In genomic region chr7:130750774-130751173, GRCh38 we compare ENCODE assay signal across 7 cellular contexts. TPM values are rescaled to one million over a fixed set of nuclear protein-coding genes. Genes with fewer than 3 reads are reported as not detected.
"Had no signal": no experiment of that assay in that cellular context is flagged by ENCODE, and none has a peak within 500 bp of the region (broad histone marks: within the 10 kb centered on the region; RNA-seq: fewer than 3 reads in every experiment).

No MANE protein-coding gene starts in this region.

- H3K4me3 Mint-ChIP-seq: GM23338, H9 had no signal

- H3K27ac Mint-ChIP-seq: GM23338, H9 had no signal

- H3K4me2 ChIP-seq: GM23338 had no signal

- H2AFZ ChIP-seq: GM23338 had no signal

- DNase-seq: H9, HCEC 1CT, IMR-90 had no signal

- H3K4me1 Mint-ChIP-seq: GM23338 had no signal

- ATAC-seq: GM23338, K562 had no signal

- H3K4me3 ChIP-seq: GM23338, K562 had no signal

- H3K9me3 Mint-ChIP-seq: GM23338, H9 had no signal

RNA-seq across cellular contexts. Expression of gene KLF14, which starts 16.8 kb away (rescaled TPM):
- total RNA-seq: GM23338, H1, H9, HT-29, IMR-90, K562 had no signal
